In genomic region chr4:152356428-152357034, GRCh38 we compare ENCODE assay signal across 16 cellular contexts.
DNase-seq lines count a peak whose midpoint lies in the region; ATAC-seq and TF ChIP-seq lines count a peak whose summit lies in the region.
"Had no signal": no experiment of that assay in that cellular context is flagged by ENCODE, and none has a peak within 500 bp of the region (broad histone marks: within the 10 kb centered on the region; RNA-seq: fewer than 3 reads in every experiment).

No MANE protein-coding gene starts in this region.

- in situ Hi-C loops in Panc1 (cut with HindIII; ENCODE audit: low pct_unique_long_range_greater_than_20kb, low sequenced_read_pairs) = no loop called here

- no peaks in the 10 kb centered on the region for H3K27me3 Mint-ChIP-seq in MCF 10A (ENCODE audit: insufficient read depth, unreplicated experiment)
- H3K27me3 Mint-ChIP-seq: activated CD4-positive, alpha-beta T cell treated with anti-CD3 and anti-CD28 coated beads, Interleukin-2, amount 10 ng/mL, durations not matched to agents 7 days and 5 days; type B pancreatic cell had no signal

- BruUV-seq in MCF 10A (replicated peaks; lab: Mats Ljungman, UMichigan) = no TSS peak
- BruUV-seq in Panc1 (replicated peaks; lab: Mats Ljungman, UMichigan) = no TSS peak

- H3K4me3 ChIP-seq in breast epithelium (no peak overlapping the region), Panc1 (ENCODE audit: low read depth in 2 of 2, low read length in 2 of 2) (no peak overlapping the region), fibroblast of the aortic adventitia (ENCODE audit: low read depth, low read length) (no peak overlapping the region)
- H3K4me3 ChIP-seq: ovary had no signal

- no peak for TF ChIP-seq CTCF in MCF 10A (IDR thresholded peaks at IDR 0.05; ENCODE audit: unreplicated experiment)
- TF ChIP-seq CTCF in breast epithelium (IDR thresholded peaks at IDR 0.05) = no peak
- TF ChIP-seq CTCF in Panc1 (IDR thresholded peaks at IDR 0.05) = peak; percentile 22; the same call in 1 of the 2 replicates
- no peak for TF ChIP-seq CTCF in fibroblast of the aortic adventitia (IDR thresholded peaks at IDR 0.05; ENCODE audit: insufficient read depth, low read length)

- H3K36me3 Mint-ChIP-seq in MCF 10A (ENCODE audit: insufficient read depth, unreplicated experiment) = peaks cover 13% of the 10 kb centered on the region
- H3K36me3 Mint-ChIP-seq: type B pancreatic cell had no signal

- H3K36me3 ChIP-seq in breast epithelium = no peaks in the 10 kb centered on the region
- no peaks in the 10 kb centered on the region for H3K36me3 ChIP-seq in Panc1 (ENCODE audit: control insufficient read depth, insufficient read depth, low read length)
- H3K36me3 ChIP-seq: ovary had no signal

- H3K9me3 ChIP-seq in breast epithelium (no peaks in the 10 kb centered on the region), Panc1 (ENCODE audit: control insufficient read depth, insufficient read depth, low read depth, low read length) (no peaks in the 10 kb centered on the region)
- H3K9me3 ChIP-seq: ovary had no signal

- POLR2A ChIA-PET in MCF 10A (lab: Yijun Ruan, JAX) = interaction anchor here (0.5 to 1.7 kb wide), 10 partner anchors 10 to 815 kb away, joined by 3 to 5 read pairs (median 3); no protein-coding TSS in a partner anchor
- POLR2A ChIA-PET in Panc1 (lab: Charles Lee) = no interaction called here

- H3K27me3 ChIP-seq in breast epithelium (no peaks in the 10 kb centered on the region), Panc1 (ENCODE audit: control insufficient read depth, insufficient read depth, low read length) (no peaks in the 10 kb centered on the region)
- H3K27me3 ChIP-seq: ovary had no signal

- peaks cover 38% of the 10 kb centered on the region for H3K4me1 Mint-ChIP-seq in MCF 10A (ENCODE audit: insufficient read depth, unreplicated experiment)

- H3K4me1 ChIP-seq in breast epithelium (no peaks in the 10 kb centered on the region), Panc1 (ENCODE audit: control insufficient read depth, insufficient read depth, low read length) (no peaks in the 10 kb centered on the region)

- no peak overlapping the region for H3K27ac ChIP-seq in breast epithelium
- no peak overlapping the region for H3K27ac ChIP-seq in Panc1 (ENCODE audit: low read length)
- H3K27ac ChIP-seq: ovary had no signal

- CTCF ChIA-PET in MCF 10A (lab: Yijun Ruan, JAX) = no interaction called here
- CTCF ChIA-PET in Panc1 (lab: Charles Lee) = no interaction called here

- no peak for ATAC-seq in Panc1
- ATAC-seq in HG03039 (IDR thresholded peaks at IDR 0.05; ENCODE audit: unreplicated experiment) = no peak

- DNase-seq in MCF 10A (ENCODE audit: unreplicated experiment) (peak; percentile 24), breast epithelium (ENCODE audit: low spot score in 2 of 2) (no peak), Panc1 (ENCODE audit: low read depth, low spot score) (no peak), fibroblast of the aortic adventitia (ENCODE audit: low read depth) (peak; percentile 49), NCI-H345 treated with DMSO at 0.1 percent for 48 hours (lab: John Stamatoyannopoulos, UW; ENCODE audit: unreplicated experiment) (no peak), activated gamma-delta T cell (lab: John Stamatoyannopoulos, UW) (no peak), T1000 (lab: John Stamatoyannopoulos, UW) (no peak)
- DNase-seq: activated CD4-positive, alpha-beta T cell treated with anti-CD3 and anti-CD28 coated beads, Interleukin-2, amount 10 ng/mL, durations not matched to agents 7 days and 5 days; central memory CD4-positive, alpha-beta T cell; Kasumi-1; midbrain; NCI-H2081 treated with DMSO at 0.1 percent for 48 hours had no signal

- H3K27ac Mint-ChIP-seq in MCF 10A (ENCODE audit: low read depth, unreplicated experiment) = peak overlapping the region; percentile 74
- H3K27ac Mint-ChIP-seq: activated CD4-positive, alpha-beta T cell treated with anti-CD3 and anti-CD28 coated beads, Interleukin-2, amount 10 ng/mL, durations not matched to agents 7 days and 5 days; activated T-helper 2 cell treated with anti-CD3 and anti-CD28 coated beads, Interferon-gamma antibody, Interleukin-2, Interleukin-4, amounts not matched to agents 10 μg/mL and 5 μg/mL and 100 μg/mL, durations not matched to agents 14 hours and 24 hours and 36 hours; type B pancreatic cell had no signal

- no peaks in the 10 kb centered on the region for H3K9me3 Mint-ChIP-seq in MCF 10A (ENCODE audit: unreplicated experiment)
- H3K9me3 Mint-ChIP-seq: activated CD4-positive, alpha-beta T cell treated with anti-CD3 and anti-CD28 coated beads, Interleukin-2, amount 10 ng/mL, durations not matched to agents 7 days and 5 days; activated T-helper 2 cell treated with anti-CD3 and anti-CD28 coated beads, Interferon-gamma antibody, Interleukin-2, Interleukin-4, amounts not matched to agents 10 μg/mL and 5 μg/mL and 100 μg/mL, durations not matched to agents 14 hours and 24 hours and 36 hours; type B pancreatic cell had no signal

- no peak overlapping the region for H3K4me3 Mint-ChIP-seq in MCF 10A (ENCODE audit: unreplicated experiment)
- H3K4me3 Mint-ChIP-seq: activated CD4-positive, alpha-beta T cell treated with anti-CD3 and anti-CD28 coated beads, Interleukin-2, amount 10 ng/mL, durations not matched to agents 7 days and 5 days; type B pancreatic cell had no signal

- intact Hi-C loops in MCF 10A (cut with micrococcal nuclease) = no loop called here
- intact Hi-C loops in breast epithelium (cut with DNase I; ENCODE audit: low total_unique reads) = no loop called here
- intact Hi-C loops in Panc1 (cut with micrococcal nuclease; ENCODE audit: unreplicated experiment) = no loop called here

- no peak for TF ChIP-seq POLR2A in breast epithelium (IDR thresholded peaks at IDR 0.05)

Comparison
In these comparisons a context has a peak if more than half of its experiments do, and no peak if none do; other contexts are left out.
1. DNase-seq: peak in MCF 10A (single experiment) and fibroblast of the aortic adventitia (single experiment); none in breast epithelium (0 of 2), Panc1 (single experiment), NCI-H345 treated with DMSO at 0.1 percent for 48 hours (single experiment), activated gamma-delta T cell (single experiment) and T1000 (single experiment).